In the genomic region with DNA sequence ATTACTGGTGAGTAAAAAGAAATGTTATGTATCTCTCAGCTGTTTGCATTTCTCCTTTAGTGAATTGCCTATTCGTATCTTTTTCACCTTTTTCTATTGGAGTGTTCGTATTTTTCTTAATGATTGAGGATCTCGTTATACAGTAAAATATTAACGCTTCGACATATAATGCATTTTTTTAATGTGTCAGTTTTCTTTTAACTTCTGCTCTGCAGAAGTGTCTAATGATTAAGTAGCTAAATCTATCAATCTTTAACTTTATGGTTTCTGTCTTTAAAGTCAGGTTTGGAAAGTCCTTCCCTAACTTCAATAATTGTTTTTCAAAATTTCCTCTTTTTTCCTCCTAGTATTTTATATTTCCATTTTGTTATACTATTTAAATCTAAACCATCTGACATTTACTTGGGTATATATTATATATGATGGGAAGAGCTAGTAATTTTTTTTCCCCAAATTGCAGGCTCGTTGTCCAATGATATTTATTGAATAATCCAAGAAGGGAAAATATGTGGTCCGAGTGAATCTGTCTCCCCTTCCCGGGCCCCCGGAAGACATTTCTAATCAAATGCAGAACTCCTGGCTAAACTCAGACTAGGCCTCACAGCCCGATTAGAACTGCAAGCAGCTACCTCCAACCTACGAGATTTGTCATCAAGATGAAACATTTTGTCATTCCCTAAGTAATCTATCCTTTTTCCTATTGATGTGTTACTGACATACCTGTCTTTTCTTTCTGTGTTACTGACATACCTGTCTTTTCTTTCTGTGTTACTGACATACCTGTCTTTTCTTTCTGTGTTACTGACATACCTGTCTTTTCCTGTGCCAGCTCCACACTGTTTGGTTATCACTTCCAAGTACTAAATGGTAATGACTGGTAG, we compare ENCODE assay signal across 8 cellular contexts. TPM values are rescaled to one million over a fixed set of nuclear protein-coding genes. Genes with fewer than 3 reads are reported as not detected.
DNase-seq lines count a peak whose midpoint lies in the region; ATAC-seq and TF ChIP-seq lines count a peak whose summit lies in the region.

No MANE protein-coding gene starts in this region.

- H3K27ac Mint-ChIP-seq in central memory CD8-positive, alpha-beta T cell (ENCODE audit: low read depth) = peak overlapping the region; percentile 99
- H3K27ac Mint-ChIP-seq in natural killer cell = peak overlapping the region; percentile 91 to 97

- H3K36me3 ChIP-seq in Peyer's patch = no peaks in the 10 kb centered on the region
- H3K36me3 ChIP-seq in gastroesophageal sphincter = no peaks in the 10 kb centered on the region

- H3K36me3 Mint-ChIP-seq in central memory CD8-positive, alpha-beta T cell (ENCODE audit: insufficient read depth) = peaks cover 8% of the 10 kb centered on the region
- no peaks in the 10 kb centered on the region for H3K36me3 Mint-ChIP-seq in natural killer cell

- peak; percentile 22 for DNase-seq in NK-92 treated with Interleukin-12 subunit alpha and Interleukin-12 subunit beta, amount 100 ng/mL, for 24 hours (lab: John Stamatoyannopoulos, UW)
- DNase-seq in NK-92 (lab: John Stamatoyannopoulos, UW; ENCODE audit: unreplicated experiment) (no peak), Peyer's patch (peak in 2 of 3 donors; percentile 73 to 78), natural killer cell (no peak)
- no peak for DNase-seq in central memory CD8-positive, alpha-beta T cell (ENCODE audit: low spot score in 2 of 2)
- no peak for DNase-seq in effector CD4-positive, alpha-beta T cell

- intact Hi-C loops in natural killer cell (cut with micrococcal nuclease) = no loop called here

- H3K4me1 Mint-ChIP-seq in central memory CD8-positive, alpha-beta T cell = peaks cover 55% of the 10 kb centered on the region
- H3K4me1 Mint-ChIP-seq in natural killer cell = peaks cover 41 to 48% of the 10 kb centered on the region in 2 donors

- H3K4me3 ChIP-seq in Peyer's patch = peak overlapping the region in 1 of 4 donors; percentile 11
- no peak overlapping the region for H3K4me3 ChIP-seq in gastroesophageal sphincter

- no peaks in the 10 kb centered on the region for H3K27me3 Mint-ChIP-seq in central memory CD8-positive, alpha-beta T cell
- H3K27me3 Mint-ChIP-seq in natural killer cell (ENCODE audit: low read depth in 2 of 2) = no peaks in the 10 kb centered on the region

- H3K27ac ChIP-seq in Peyer's patch (peak overlapping the region; percentile 32 to 73 (median 68)), gastroesophageal sphincter (no peak overlapping the region)

- no peak for TF ChIP-seq EP300 in gastroesophageal sphincter (IDR thresholded peaks at IDR 0.05)

- peaks cover 0 to 17% (median 13%) of the 10 kb centered on the region in 4 donors for H3K4me1 ChIP-seq in Peyer's patch
- H3K4me1 ChIP-seq in gastroesophageal sphincter = peaks cover 0 to 12% (median 0%) of the 10 kb centered on the region in 3 donors

- H3K9me3 ChIP-seq in Peyer's patch (no peaks in the 10 kb centered on the region), gastroesophageal sphincter (no peaks in the 10 kb centered on the region)

- no peak for TF ChIP-seq POLR2A in Peyer's patch (IDR thresholded peaks at IDR 0.05)
- no peak for TF ChIP-seq POLR2A in gastroesophageal sphincter (IDR thresholded peaks at IDR 0.05)

- TF ChIP-seq CTCF in Peyer's patch (IDR thresholded peaks at IDR 0.05) (no peak), natural killer cell (IDR thresholded peaks at IDR 0.05) (no peak), gastroesophageal sphincter (IDR thresholded peaks at IDR 0.05) (no peak)

- H3K4me3 Mint-ChIP-seq in central memory CD8-positive, alpha-beta T cell = peak overlapping the region; percentile 70
- H3K4me3 Mint-ChIP-seq in natural killer cell = peak overlapping the region; percentile 86

- no peaks in the 10 kb centered on the region for H3K9me3 Mint-ChIP-seq in central memory CD8-positive, alpha-beta T cell
- H3K9me3 Mint-ChIP-seq in natural killer cell = no peaks in the 10 kb centered on the region

- 46 to 55% methylated on average over 11 of the region's 11 CpGs for WGBS in gastroesophageal sphincter (ENCODE audit: low coverage in 1 of 2), 2 donors

- ATAC-seq in central memory CD8-positive, alpha-beta T cell (replicated peaks; ENCODE audit: extremely low read depth, poor library complexity, severe bottlenecking) = no peak
- ATAC-seq in natural killer cell (no peak), HG03097 (IDR thresholded peaks at IDR 0.05; ENCODE audit: low FRiP score, unreplicated experiment) (no peak), gastroesophageal sphincter (no peak)

- H3K27me3 ChIP-seq in Peyer's patch = no peaks in the 10 kb centered on the region
- H3K27me3 ChIP-seq in gastroesophageal sphincter = no peaks in the 10 kb centered on the region

RNA-seq across cellular contexts. Expression of a gene that starts 17.2 kb away (rescaled TPM):
- total RNA-seq in Peyer's patch (100 to 1,000 TPM; 129 to 152 (median 134) TPM), natural killer cell (100 to 1,000 TPM; 329 to 358 (median 352) TPM), gastroesophageal sphincter (100 to 1,000 TPM; 117 to 222 (median 167) TPM)

Comparison
In these comparisons a context has a peak if more than half of its experiments do, and no peak if none do; other contexts are left out.
1. DNase-seq: peak in NK-92 treated with Interleukin-12 subunit alpha and Interleukin-12 subunit beta, amount 100 ng/mL, for 24 hours (single experiment) and Peyer's patch (2 of 3); none in NK-92 (single experiment), central memory CD8-positive, alpha-beta T cell (0 of 2), natural killer cell (single experiment) and effector CD4-positive, alpha-beta T cell (single experiment).
2. H3K27ac ChIP-seq: peak in Peyer's patch (4 of 4); none in gastroesophageal sphincter (0 of 4).